ENCODE assay signal across 17 cellular contexts in the genomic region with DNA sequence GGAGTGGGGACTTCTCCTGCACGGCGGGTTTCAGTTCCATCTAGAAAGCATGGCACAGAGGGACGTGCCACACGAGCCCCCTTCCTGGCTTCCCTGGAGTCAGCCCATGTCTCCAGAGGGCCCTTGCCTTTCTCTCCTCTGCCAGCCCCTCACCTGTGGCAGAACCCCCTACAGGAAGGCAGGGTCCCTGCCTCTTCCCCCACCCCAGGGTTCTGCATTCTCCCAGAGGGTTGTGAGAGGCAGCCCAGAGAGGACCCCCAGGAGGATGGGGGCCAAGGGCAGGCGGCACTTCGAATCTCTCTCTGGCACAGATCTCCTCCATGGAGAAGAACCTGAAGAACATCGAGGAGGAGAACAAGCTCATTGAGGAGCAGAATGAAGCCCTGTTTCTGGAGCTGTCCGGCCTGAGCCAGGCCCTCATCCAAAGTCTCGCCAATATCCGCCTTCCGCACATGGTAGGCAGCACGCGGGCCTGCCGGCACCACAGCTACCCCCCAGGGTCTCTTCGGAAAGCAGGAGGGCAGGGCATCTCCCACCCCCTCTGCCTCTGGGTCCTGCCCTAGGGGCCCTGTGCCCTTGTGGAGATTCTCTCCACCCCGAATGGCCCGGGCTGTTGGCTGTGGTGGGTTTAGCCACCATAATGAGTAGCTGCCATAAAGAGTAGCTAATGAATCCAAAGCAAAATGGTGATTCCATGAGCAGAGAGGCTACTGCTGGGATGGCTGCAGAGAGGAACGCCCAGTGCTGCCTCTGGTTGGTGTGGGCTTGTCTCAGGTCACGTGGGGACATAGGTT. TPM values are rescaled to one million over a fixed set of nuclear protein-coding genes. Genes with fewer than 3 reads are reported as not detected.
A peak's percentile ranks its signal among the peaks of the same experiment; 100 is the strongest.
DNase-seq lines count a peak whose midpoint lies in the region; ATAC-seq, FAIRE-seq and TF ChIP-seq lines count a peak whose summit lies in the region.
"Had no signal": no experiment of that assay in that cellular context is flagged by ENCODE, and none has a peak within 500 bp of the region (broad histone marks: within the 10 kb centered on the region; RNA-seq: fewer than 3 reads in every experiment).

No MANE protein-coding gene starts in this region.

- no peak for ATAC-seq in sciatic nerve
- ATAC-seq in GM19395 (IDR thresholded peaks at IDR 0.05; ENCODE audit: unreplicated experiment): no peak

- no peak for TF ChIP-seq CTCF in nephron progenitor cell (IDR thresholded peaks at IDR 0.05)

- no peaks in the 10 kb centered on the region for H4K20me1 ChIP-seq in BLaER1 treated with 17β-estradiol and CSF1 and Interleukin-3, amounts not matched to agents 10 nM and 100 nM

- intact Hi-C loops in sciatic nerve (cut with DNase I): no loop called here

- no peak overlapping the region for H3K4me3 ChIP-seq in BLaER1 treated with 17β-estradiol and CSF1 and Interleukin-3, amounts not matched to agents 10 nM and 100 nM
- H3K4me3 ChIP-seq: MG63 had no signal

- no peak overlapping the region for H3K27ac Mint-ChIP-seq in nephron progenitor cell
- H3K27ac Mint-ChIP-seq: CD8-positive, alpha-beta memory T cell had no signal

- DNase-seq in GM12892 (ENCODE audit: insufficient read length): peak; percentile 21
- DNase-seq in iPS-NIHi11 (ENCODE audit: low spot score): peak; percentile 7
- DNase-seq in sciatic nerve (ENCODE audit: low spot score): peak; percentile 30
- no peak for DNase-seq in foreskin melanocyte
- no peak for DNase-seq in nephron progenitor cell
- DNase-seq: BE2C; CD8-positive, alpha-beta memory T cell; MG63; NCI-H1930; NCI-H2171; NCI-H446 treated with DMSO at 0.1 percent for 48 hours; NCI-H774; SIG-M5 had no signal

- no peaks in the 10 kb centered on the region for H3K27me3 ChIP-seq in BLaER1 treated with 17β-estradiol and CSF1 and Interleukin-3, amounts not matched to agents 10 nM and 100 nM
- H3K27me3 ChIP-seq: BE2C had no signal

- no peak overlapping the region for H3K9ac ChIP-seq in BLaER1 treated with 17β-estradiol and CSF1 and Interleukin-3, amounts not matched to agents 10 nM and 100 nM

- peaks cover 10% of the 10 kb centered on the region for H3K4me1 Mint-ChIP-seq in nephron progenitor cell
- H3K4me1 Mint-ChIP-seq: CD8-positive, alpha-beta memory T cell had no signal

- H3K4me2 ChIP-seq in BLaER1 treated with 17β-estradiol and CSF1 and Interleukin-3, amounts not matched to agents 10 nM and 100 nM: peak overlapping the region; percentile 13 to 82 (median 73); a peak in 18 of 22 replicates

- H3K9me3 ChIP-seq in BLaER1 treated with 17β-estradiol and CSF1 and Interleukin-3, amounts not matched to agents 10 nM and 100 nM (replicated peaks in 1 of 11): no peaks in the 10 kb centered on the region
- H3K9me3 ChIP-seq: BE2C, MG63 had no signal

- FAIRE-seq in GM12892 (lab: Jason Lieb, UNC): no peak
- FAIRE-seq: H54, RCC 7860 had no signal

- H3K36me3 ChIP-seq in BLaER1 treated with 17β-estradiol and CSF1 and Interleukin-3, amounts not matched to agents 10 nM and 100 nM: no peaks in the 10 kb centered on the region
- H3K36me3 ChIP-seq: MG63 had no signal

- no peaks in the 10 kb centered on the region for H3K36me3 Mint-ChIP-seq in nephron progenitor cell (ENCODE audit: low read depth)
- H3K36me3 Mint-ChIP-seq: CD8-positive, alpha-beta memory T cell had no signal

- H3K27me3 Mint-ChIP-seq in nephron progenitor cell (ENCODE audit: low read depth, poor library complexity): peaks cover 19% of the 10 kb centered on the region

- peaks cover 13% of the 10 kb centered on the region for H3K9me3 Mint-ChIP-seq in nephron progenitor cell
- H3K9me3 Mint-ChIP-seq: CD8-positive, alpha-beta memory T cell had no signal

- peaks cover 11 to 38% (median 29%) of the 10 kb centered on the region in 10 experiments for H3K4me1 ChIP-seq in BLaER1 treated with 17β-estradiol and CSF1 and Interleukin-3, amounts not matched to agents 10 nM and 100 nM
- H3K4me1 ChIP-seq: BE2C had no signal

- no peak for TF ChIP-seq POLR2A in GM12892 (IDR thresholded peaks at IDR 0.05; ENCODE audit: low read depth, low read length)

- peak overlapping the region in 2 of 11 experiments; percentile 28 to 55; a peak in 1 of 22 replicates for H3K27ac ChIP-seq in BLaER1 treated with 17β-estradiol and CSF1 and Interleukin-3, amounts not matched to agents 10 nM and 100 nM

- H3K4me3 Mint-ChIP-seq in nephron progenitor cell: no peak overlapping the region
- H3K4me3 Mint-ChIP-seq: CD8-positive, alpha-beta memory T cell had no signal

RNA-seq across cellular contexts. Expression of gene PCMTD2, which starts 15.9 kb away (rescaled TPM):
- 21.5 TPM for polyA plus RNA-seq in GM12892 (2012; ENCODE audit: missing spikeins)
- total RNA-seq in sciatic nerve: 85.6 TPM

Comparison
In these comparisons a context has a peak if more than half of its experiments do, and no peak if none do; other contexts are left out.
1. DNase-seq: peak in GM12892 (single experiment), iPS-NIHi11 (single experiment) and sciatic nerve (single experiment); none in foreskin melanocyte (single experiment) and nephron progenitor cell (single experiment).